ENCODE assay signal across 8 cellular contexts in genomic region chr12:57940052-57940914, GRCh38. TPM values are rescaled to one million over a fixed set of nuclear protein-coding genes. Genes with fewer than 3 reads are reported as not detected.
A peak's percentile ranks its signal among the peaks of the same experiment; 100 is the strongest.
DNase-seq lines count a peak whose midpoint lies in the region; ATAC-seq and TF ChIP-seq lines count a peak whose summit lies in the region.

No MANE protein-coding gene starts in this region.

- H2AFZ ChIP-seq in neural progenitor cell (replicated peaks), result peak overlapping the region; percentile 98

- peaks cover 58% of the 10 kb centered on the region for H3K4me1 Mint-ChIP-seq in CD8-positive, alpha-beta T cell (ENCODE audit: low read depth)
- H3K4me1 Mint-ChIP-seq in neural progenitor cell, result peaks cover 25% of the 10 kb centered on the region

- H3K36me3 ChIP-seq in CD8-positive, alpha-beta T cell (ENCODE audit: insufficient read depth, low read length), result no peaks in the 10 kb centered on the region
- no peaks in the 10 kb centered on the region for H3K36me3 ChIP-seq in neural progenitor cell

- intact Hi-C loops in CD8-positive, alpha-beta T cell (cut with DNase I, micrococcal nuclease), result loop anchor here in 1 of 2 experiments (2.0 to 5.0 kb wide), 2 partner anchors 93 to 248 kb away; partner anchors contain the start of genes CTDSP2 and OS9
- intact Hi-C loops in dorsolateral prefrontal cortex (cut with DNase I), result no loop called here

- peaks cover 32% of the 10 kb centered on the region for H3K4me1 ChIP-seq in CD8-positive, alpha-beta T cell (ENCODE audit: insufficient read depth, low read length)
- peaks cover 5% of the 10 kb centered on the region for H3K4me1 ChIP-seq in neural progenitor cell

- H3K36me3 Mint-ChIP-seq in CD8-positive, alpha-beta T cell, result peaks cover 5% of the 10 kb centered on the region
- H3K36me3 Mint-ChIP-seq in neural progenitor cell, result no peaks in the 10 kb centered on the region

- DNase-seq in CD8-positive, alpha-beta T cell, result no peak
- DNase-seq in NB4 (ENCODE audit: low read depth) (peak; percentile 44), dorsolateral prefrontal cortex (no peak), neural progenitor cell (ENCODE audit: low spot score) (no peak), NCI-H526 (lab: John Stamatoyannopoulos, UW) (no peak)
- no peak for DNase-seq in activated CD4-positive, CD25-positive, alpha-beta regulatory T cell treated with anti-CD3 and anti-CD28 coated beads, Interleukin-2, amount 50 U/mL, for 72 hours

- TF ChIP-seq POLR2A in NB4 (IDR thresholded peaks at IDR 0.05; ENCODE audit: extremely low read depth, insufficient read length), result no peak

- H3K27me3 ChIP-seq in CD8-positive, alpha-beta T cell (ENCODE audit: insufficient read depth, low read length), result no peaks in the 10 kb centered on the region
- H3K27me3 ChIP-seq in dorsolateral prefrontal cortex, result no peaks in the 10 kb centered on the region
- H3K27me3 ChIP-seq in neural progenitor cell, result peaks cover 62% of the 10 kb centered on the region

- TF ChIP-seq CTCF in CD8-positive, alpha-beta T cell (IDR thresholded peaks at IDR 0.05), result no peak
- no peak for TF ChIP-seq CTCF in NB4 (IDR thresholded peaks at IDR 0.05; ENCODE audit: low read depth, low read length)
- no peak for TF ChIP-seq CTCF in dorsolateral prefrontal cortex (IDR thresholded peaks at IDR 0.05 in 54 of 56, conservative IDR thresholded peaks at IDR 0.05 in 2 of 56; ENCODE audit: low read depth in 1 of 56, partially characterized antibody in 56 of 56)
- no peak for TF ChIP-seq CTCF in neural progenitor cell (IDR thresholded peaks at IDR 0.05)

- peak overlapping the region; percentile 97 for H3K4me3 ChIP-seq in CD8-positive, alpha-beta T cell (ENCODE audit: low read depth, low read length)
- H3K4me3 ChIP-seq in NB4 (ENCODE audit: low read depth, low read length), result peak overlapping the region; percentile 57
- peak overlapping the region; percentile 39 to 97 (median 78) for H3K4me3 ChIP-seq in dorsolateral prefrontal cortex
- H3K4me3 ChIP-seq in neural progenitor cell, result peak overlapping the region; percentile 70

- no peaks in the 10 kb centered on the region for H3K79me2 ChIP-seq in neural progenitor cell (ENCODE audit: low read depth)

- H3K9ac ChIP-seq in neural progenitor cell, result no peak overlapping the region

- H4K20me1 ChIP-seq in neural progenitor cell (ENCODE audit: low read depth), result no peaks in the 10 kb centered on the region

- H3F3A ChIP-seq in neural progenitor cell (ENCODE audit: low read depth), result peaks cover 5% of the 10 kb centered on the region

- POLR2A ChIA-PET in CD8-positive, alpha-beta T cell (lab: Charles Lee), result interaction anchor here (1.0 to 1.4 kb wide), 2 partner anchors 93 to 159 kb away, joined by 4 read pairs; partner anchors contain the start of gene CTDSP2

- H3K4me2 ChIP-seq in neural progenitor cell, result peak overlapping the region; percentile 98

- H3K27ac ChIP-seq in CD8-positive, alpha-beta T cell (ENCODE audit: low read depth, low read length), result peak overlapping the region; percentile 89
- H3K27ac ChIP-seq in dorsolateral prefrontal cortex, result peak overlapping the region in 48 of 59 donors; percentile 58 to 94 (median 83)
- no peak overlapping the region for H3K27ac ChIP-seq in neural progenitor cell

- peak overlapping the region; percentile 98 for H3K27ac Mint-ChIP-seq in CD8-positive, alpha-beta T cell
- no peak overlapping the region for H3K27ac Mint-ChIP-seq in neural progenitor cell

- CTCF ChIA-PET in CD8-positive, alpha-beta T cell (lab: Charles Lee), result interaction anchor here (0.6 to 1.3 kb wide), 3 partner anchors 18 to 164 kb away, joined by 3 read pairs; no protein-coding TSS in a partner anchor

- H3K4me3 Mint-ChIP-seq in CD8-positive, alpha-beta T cell, result peak overlapping the region; percentile 97
- peak overlapping the region; percentile 92 for H3K4me3 Mint-ChIP-seq in neural progenitor cell

- no peaks in the 10 kb centered on the region for H3K9me3 Mint-ChIP-seq in CD8-positive, alpha-beta T cell
- no peaks in the 10 kb centered on the region for H3K9me3 Mint-ChIP-seq in neural progenitor cell

- H3K9me3 ChIP-seq in CD8-positive, alpha-beta T cell (ENCODE audit: low read length), result no peaks in the 10 kb centered on the region
- H3K9me3 ChIP-seq in neural progenitor cell (ENCODE audit: low read depth), result no peaks in the 10 kb centered on the region

- no peak for ATAC-seq in CD8-positive, alpha-beta T cell
- no peak for ATAC-seq in GM21619 (IDR thresholded peaks at IDR 0.05; ENCODE audit: unreplicated experiment)
- ATAC-seq in GM21717 (IDR thresholded peaks at IDR 0.05; ENCODE audit: unreplicated experiment), result no peak

- no peaks in the 10 kb centered on the region for H3K27me3 Mint-ChIP-seq in CD8-positive, alpha-beta T cell (ENCODE audit: low read depth)
- H3K27me3 Mint-ChIP-seq in neural progenitor cell (ENCODE audit: insufficient read depth, low read depth), result no peaks in the 10 kb centered on the region

RNA-seq across cellular contexts. Expression of gene ATP23, which starts 1.1 kb away (rescaled TPM):
- total RNA-seq in CD8-positive, alpha-beta T cell, result 1 to 10 TPM; 3.6 to 4.7 TPM
- 10 to 100 TPM in 4 of 120 experiments, 1 to 10 TPM in 116; 2.6 to 12.1 (median 5.8) TPM for total RNA-seq in dorsolateral prefrontal cortex
- 6.3 and 11.4 TPM in 2 replicates for total RNA-seq in neural progenitor cell (ENCODE audit: low replicate concordance)
